ENCODE assay signal across 15 cellular contexts in the genomic region with DNA sequence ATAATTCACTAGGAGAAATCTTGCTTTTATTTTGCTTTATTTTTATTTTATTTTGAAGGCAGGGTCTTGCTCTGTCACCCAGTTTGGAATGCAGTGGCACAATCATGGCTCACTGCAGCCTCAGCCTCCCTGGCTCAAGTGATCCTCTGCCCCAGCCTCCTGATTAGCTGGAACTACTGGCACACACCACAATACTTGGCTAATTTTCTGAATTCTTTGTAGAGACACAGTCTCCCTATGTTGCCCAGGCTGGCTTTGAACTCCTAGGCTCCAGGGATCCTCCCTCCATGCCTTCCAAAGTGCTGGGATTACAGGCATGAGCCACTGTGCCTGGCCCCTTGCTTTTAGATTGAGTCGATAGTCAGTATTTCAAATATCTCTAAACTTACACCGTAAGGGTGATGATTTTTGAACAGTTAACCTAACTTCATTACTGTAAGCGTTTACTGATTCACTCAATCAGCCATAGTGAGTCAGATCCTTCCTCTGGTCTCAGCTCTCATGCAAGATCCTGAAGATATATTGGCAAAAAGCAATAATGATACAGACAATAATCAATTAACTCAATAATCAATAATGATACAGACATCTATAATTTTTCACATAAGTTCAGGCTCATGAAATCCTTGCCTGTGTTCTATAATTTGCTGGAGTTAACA.
DNase-seq lines count a peak whose midpoint lies in the region; ATAC-seq, FAIRE-seq and TF ChIP-seq lines count a peak whose summit lies in the region.
"Had no signal": no experiment of that assay in that cellular context is flagged by ENCODE, and none has a peak within 500 bp of the region (broad histone marks: within the 10 kb centered on the region; RNA-seq: fewer than 3 reads in every experiment).

No MANE protein-coding gene starts in this region.

- no peaks in the 10 kb centered on the region for H3K9me3 Mint-ChIP-seq in astrocyte (ENCODE audit: unreplicated experiment)
- peaks cover 0 to 3% of the 10 kb centered on the region in 2 donors for H3K9me3 Mint-ChIP-seq in stimulated activated naive B cell treated with anti-CD40 and anti-IgM and Interleukin-4, amounts not matched to agents 10 μg/mL and 1 μg/mL and 100 μg/mL, for 72 hours
- H3K9me3 Mint-ChIP-seq: activated CD4-positive, alpha-beta memory T cell treated with anti-CD3 and anti-CD28 coated beads for 36 hours; activated naive CD4-positive, alpha-beta T cell treated with anti-CD3 and anti-CD28 coated beads for 36 hours had no signal

- H3K9ac ChIP-seq in IMR-90 (ENCODE audit: low read depth, low read length) (peak overlapping the region; percentile 42; the same call in 1 of the 2 replicates), astrocyte (ENCODE audit: low read length) (peak overlapping the region; percentile 58), smooth muscle cell (ENCODE audit: low read depth) (peak overlapping the region; percentile 70)

- no peak overlapping the region for H3K4me3 ChIP-seq in IMR-90 (ENCODE audit: insufficient read depth, low read depth, low read length)
- H3K4me3 ChIP-seq in astrocyte (ENCODE audit: insufficient read depth, low read depth, low read length): no peak overlapping the region
- no peak overlapping the region for H3K4me3 ChIP-seq in smooth muscle cell

- H3K4me3 Mint-ChIP-seq in astrocyte (ENCODE audit: unreplicated experiment): peak overlapping the region; percentile 88
- H3K4me3 Mint-ChIP-seq in stimulated activated naive B cell treated with anti-CD40 and anti-IgM and Interleukin-4, amounts not matched to agents 10 μg/mL and 1 μg/mL and 100 μg/mL, for 72 hours: no peak overlapping the region
- H3K4me3 Mint-ChIP-seq: activated CD4-positive, alpha-beta memory T cell treated with anti-CD3 and anti-CD28 coated beads for 36 hours; activated naive CD4-positive, alpha-beta T cell treated with anti-CD3 and anti-CD28 coated beads for 36 hours; immature natural killer cell had no signal

- peak overlapping the region; percentile 93 for H2BK120ac ChIP-seq in IMR-90 (ENCODE audit: low read depth, low read length)

- intact Hi-C loops in IMR-90 (cut with micrococcal nuclease): loop anchor here (2.0 kb wide), 1 partner anchor 16 kb away; no protein-coding TSS in a partner anchor

- TF ChIP-seq CTCF in IMR-90 (conservative IDR thresholded peaks at IDR 0.05; ENCODE audit: low read depth, low read length) (no peak), astrocyte (IDR thresholded peaks at IDR 0.05; ENCODE audit: insufficient read depth, low read depth, low read length) (no peak), smooth muscle cell (IDR thresholded peaks at IDR 0.05; ENCODE audit: borderline replicate concordance, insufficient read depth, poor library complexity, severe bottlenecking) (no peak)

- peak; percentile 71 for DNase-seq in IMR-90
- DNase-seq in astrocyte (ENCODE audit: low read depth): peak; percentile 53
- peak; percentile 73 for DNase-seq in iris pigment epithelial cell (ENCODE audit: low read depth)
- no peak for DNase-seq in smooth muscle cell (lab: John Stamatoyannopoulos, UW; ENCODE audit: unreplicated experiment)
- no peak for DNase-seq in stimulated activated naive B cell treated with anti-CD40 and anti-IgM and Interleukin-4, amounts not matched to agents 10 μg/mL and 1 μg/mL and 100 μg/mL, for 72 hours
- no peak for DNase-seq in NCI-H2196 (lab: John Stamatoyannopoulos, UW; ENCODE audit: unreplicated experiment)
- DNase-seq: activated CD4-positive, alpha-beta memory T cell treated with anti-CD3 and anti-CD28 coated beads for 36 hours; activated naive CD4-positive, alpha-beta T cell treated with anti-CD3 and anti-CD28 coated beads for 36 hours; esophagus squamous epithelium; immature natural killer cell; MV-4-11; small intestine had no signal

- H2BK20ac ChIP-seq in IMR-90 (ENCODE audit: low read depth, low read length): peak overlapping the region; percentile 96

- POLR2A ChIA-PET in IMR-90 (lab: Charles Lee; ENCODE audit: unreplicated experiment): no interaction called here

- CTCF ChIA-PET in IMR-90 (lab: Yijun Ruan, JAX): no interaction called here

- peak overlapping the region; percentile 92 for H2BK5ac ChIP-seq in IMR-90 (ENCODE audit: low read depth, low read length, poor library complexity, severe bottlenecking)

- no peaks in the 10 kb centered on the region for H3K79me1 ChIP-seq in IMR-90 (ENCODE audit: low read depth in 1 of 2, low read length in 2 of 2)

- H3K18ac ChIP-seq in IMR-90 (ENCODE audit: low read depth, low read length): peak overlapping the region; percentile 93

- peak overlapping the region; percentile 87 for H3K4ac ChIP-seq in IMR-90 (ENCODE audit: low read depth, low read length)

- peak overlapping the region in 1 of 2 experiments; percentile 87; a peak in 2 of 4 replicates for H4K8ac ChIP-seq in IMR-90 (ENCODE audit: low read depth in 2 of 2, low read length in 2 of 2)

- BruUV-seq in IMR-90 (replicated peaks; lab: Mats Ljungman, UMichigan): no TSS peak

- H3K27me3 Mint-ChIP-seq in astrocyte (ENCODE audit: low read depth, unreplicated experiment): no peaks in the 10 kb centered on the region
- H3K27me3 Mint-ChIP-seq in stimulated activated naive B cell treated with anti-CD40 and anti-IgM and Interleukin-4, amounts not matched to agents 10 μg/mL and 1 μg/mL and 100 μg/mL, for 72 hours: peaks cover 0 to 3% of the 10 kb centered on the region in 2 donors

- H4K5ac ChIP-seq in IMR-90 (ENCODE audit: low read depth, low read length): peak overlapping the region; percentile 93

- H3K4me2 ChIP-seq in IMR-90 (ENCODE audit: low read depth, low read length) (peak overlapping the region; percentile 60; the same call in 1 of the 2 replicates), astrocyte (ENCODE audit: low read length) (peak overlapping the region; percentile 69), smooth muscle cell (peak overlapping the region; percentile 87)

- ATAC-seq in IMR-90 (ENCODE audit: low read depth): peak; percentile 19; the same call in 1 of the 2 replicates
- no peak for ATAC-seq in stimulated activated naive B cell treated with anti-CD40 and anti-IgM and Interleukin-4, amounts not matched to agents 10 μg/mL and 1 μg/mL and 100 μg/mL, for 72 hours (replicated peaks)
- ATAC-seq in HG02610 (IDR thresholded peaks at IDR 0.05; ENCODE audit: unreplicated experiment): no peak
- ATAC-seq: Panc1 had no signal

- peaks cover 22% of the 10 kb centered on the region for H3F3A ChIP-seq in smooth muscle cell (ENCODE audit: low read depth)

- peak overlapping the region; percentile 83 for H3K23ac ChIP-seq in IMR-90 (ENCODE audit: low read depth, low read length)

- H3K9me1 ChIP-seq in IMR-90 (ENCODE audit: insufficient read depth, low read length): peaks cover 10% of the 10 kb centered on the region; the same call in 1 of the 2 replicates

- peak overlapping the region; percentile 92; the same call in 2 of the 3 replicates for H2BK15ac ChIP-seq in IMR-90 (ENCODE audit: low read depth, low read length)

- H3K9me3 ChIP-seq in IMR-90 (ENCODE audit: control insufficient read depth, insufficient read depth, low read length) (no peaks in the 10 kb centered on the region), astrocyte (ENCODE audit: insufficient read depth, low read depth, low read length) (no peaks in the 10 kb centered on the region), smooth muscle cell (replicated peaks; ENCODE audit: low read depth) (no peaks in the 10 kb centered on the region)
- H3K9me3 ChIP-seq: esophagus squamous epithelium, thoracic aorta had no signal

- H3K27ac ChIP-seq in IMR-90 (ENCODE audit: insufficient read depth, low read length) (peak overlapping the region; percentile 89), astrocyte (ENCODE audit: low read depth, low read length) (peak overlapping the region; percentile 80), smooth muscle cell (ENCODE audit: low read depth) (peak overlapping the region; percentile 92)

- H3K27ac Mint-ChIP-seq in astrocyte (ENCODE audit: unreplicated experiment): peak overlapping the region; percentile 93
- no peak overlapping the region for H3K27ac Mint-ChIP-seq in stimulated activated naive B cell treated with anti-CD40 and anti-IgM and Interleukin-4, amounts not matched to agents 10 μg/mL and 1 μg/mL and 100 μg/mL, for 72 hours
- H3K27ac Mint-ChIP-seq: activated CD4-positive, alpha-beta memory T cell treated with anti-CD3 and anti-CD28 coated beads for 36 hours; activated naive CD4-positive, alpha-beta T cell treated with anti-CD3 and anti-CD28 coated beads for 36 hours; immature natural killer cell had no signal

- no peak overlapping the region; the same call in 1 of the 2 replicates for H3K56ac ChIP-seq in IMR-90 (ENCODE audit: extremely low read depth, insufficient read depth, low read length)

- H3K36me3 Mint-ChIP-seq in astrocyte (ENCODE audit: low read depth, unreplicated experiment): peaks cover 5% of the 10 kb centered on the region
- no peaks in the 10 kb centered on the region for H3K36me3 Mint-ChIP-seq in stimulated activated naive B cell treated with anti-CD40 and anti-IgM and Interleukin-4, amounts not matched to agents 10 μg/mL and 1 μg/mL and 100 μg/mL, for 72 hours
- H3K36me3 Mint-ChIP-seq: activated CD4-positive, alpha-beta memory T cell treated with anti-CD3 and anti-CD28 coated beads for 36 hours; immature natural killer cell had no signal

- dilution Hi-C loops in IMR-90 (cut with HindIII; ENCODE audit: low sequenced_read_pairs, unreplicated experiment): no loop called here

- H3K14ac ChIP-seq in IMR-90 (replicated peaks; ENCODE audit: low read depth, low read length): peak overlapping the region; percentile 81

- peak overlapping the region; percentile 66 for H2AK9ac ChIP-seq in IMR-90 (replicated peaks; ENCODE audit: low read depth, low read length, poor library complexity)

- TF ChIP-seq POLR2A in IMR-90 (IDR thresholded peaks at IDR 0.05; ENCODE audit: low read depth, low read length): no peak

- peaks cover 51% of the 10 kb centered on the region for H3K4me1 Mint-ChIP-seq in astrocyte (ENCODE audit: low read depth, unreplicated experiment)
- H3K4me1 Mint-ChIP-seq in stimulated activated naive B cell treated with anti-CD40 and anti-IgM and Interleukin-4, amounts not matched to agents 10 μg/mL and 1 μg/mL and 100 μg/mL, for 72 hours: no peaks in the 10 kb centered on the region
- H3K4me1 Mint-ChIP-seq: immature natural killer cell had no signal

- H4K91ac ChIP-seq in IMR-90 (ENCODE audit: insufficient read depth, low read depth, low read length): peak overlapping the region; percentile 54; the same call in 1 of the 2 replicates

- no peaks in the 10 kb centered on the region for H3K79me2 ChIP-seq in astrocyte (ENCODE audit: insufficient read depth, low read length)
- H3K79me2 ChIP-seq in smooth muscle cell (ENCODE audit: low read depth): peaks cover 24% of the 10 kb centered on the region

- WGBS in IMR-90 (ENCODE audit: extremely low coverage in 2 of 2, insufficient read length in 1 of 2), 2 experiments: no CpG with 5 or more reads among the region's 3 CpGs
- 20% methylated on average over 3 of the region's 3 CpGs for WGBS in smooth muscle cell (ENCODE audit: low lambda C conversion rate)

- H3K27me3 ChIP-seq in IMR-90 (ENCODE audit: control insufficient read depth, insufficient read depth, low read length) (no peaks in the 10 kb centered on the region), astrocyte (ENCODE audit: insufficient read depth, low read length) (no peaks in the 10 kb centered on the region), smooth muscle cell (ENCODE audit: low read depth) (no peaks in the 10 kb centered on the region)
- H3K27me3 ChIP-seq: esophagus squamous epithelium had no signal

- H4K20me1 ChIP-seq in IMR-90 (ENCODE audit: insufficient read depth, low read length) (no peaks in the 10 kb centered on the region), astrocyte (ENCODE audit: insufficient read depth, low read length) (no peaks in the 10 kb centered on the region), smooth muscle cell (ENCODE audit: low read depth) (no peaks in the 10 kb centered on the region)

- H3K36me3 ChIP-seq in IMR-90 (ENCODE audit: control insufficient read depth, insufficient read depth, low read length): no peaks in the 10 kb centered on the region
- H3K36me3 ChIP-seq in astrocyte (ENCODE audit: insufficient read depth, low read length): no peaks in the 10 kb centered on the region
- no peaks in the 10 kb centered on the region for H3K36me3 ChIP-seq in smooth muscle cell (ENCODE audit: low read depth)
- H3K36me3 ChIP-seq: thoracic aorta had no signal

- TF ChIP-seq RAD21 in IMR-90 (IDR thresholded peaks at IDR 0.05; ENCODE audit: low read length): no peak

- H3K4me1 ChIP-seq in IMR-90 (ENCODE audit: control insufficient read depth, insufficient read depth, low read length) (peaks cover 12% of the 10 kb centered on the region), astrocyte (ENCODE audit: insufficient read depth, low read length) (peaks cover 40% of the 10 kb centered on the region), smooth muscle cell (ENCODE audit: low read depth) (peaks cover 12% of the 10 kb centered on the region)

- in situ Hi-C loops in IMR-90 (cut with MboI; ENCODE audit: low sequenced_read_pairs): no loop called here

- H2AK5ac ChIP-seq in IMR-90 (ENCODE audit: low read depth, low read length): peak overlapping the region; percentile 79; the same call in 1 of the 2 replicates

- peak; percentile 17 for FAIRE-seq in astrocyte (lab: Jason Lieb, UNC)
- FAIRE-seq: small intestine had no signal

- peak overlapping the region; percentile 71 for H2AFZ ChIP-seq in IMR-90 (replicated peaks; ENCODE audit: low read length, poor library complexity)
- no peak overlapping the region for H2AFZ ChIP-seq in astrocyte (ENCODE audit: low read depth, low read length)
- no peak overlapping the region for H2AFZ ChIP-seq in smooth muscle cell (ENCODE audit: low read depth)

Comparison
In these comparisons a context has a peak if more than half of its experiments do, and no peak if none do; other contexts are left out.
1. DNase-seq: peak in IMR-90 (single experiment), astrocyte (single experiment) and iris pigment epithelial cell (single experiment); none in smooth muscle cell (single experiment), stimulated activated naive B cell treated with anti-CD40 and anti-IgM and Interleukin-4, amounts not matched to agents 10 μg/mL and 1 μg/mL and 100 μg/mL, for 72 hours (single experiment) and NCI-H2196 (single experiment).
2. Peak in every context shown above with its lines, with median percentiles within 50 percentile points of each other: H3K27ac ChIP-seq, H3K4me2 ChIP-seq and H3K9ac ChIP-seq.